18 cellular contexts compared by ENCODE assay signal in the genomic region with DNA sequence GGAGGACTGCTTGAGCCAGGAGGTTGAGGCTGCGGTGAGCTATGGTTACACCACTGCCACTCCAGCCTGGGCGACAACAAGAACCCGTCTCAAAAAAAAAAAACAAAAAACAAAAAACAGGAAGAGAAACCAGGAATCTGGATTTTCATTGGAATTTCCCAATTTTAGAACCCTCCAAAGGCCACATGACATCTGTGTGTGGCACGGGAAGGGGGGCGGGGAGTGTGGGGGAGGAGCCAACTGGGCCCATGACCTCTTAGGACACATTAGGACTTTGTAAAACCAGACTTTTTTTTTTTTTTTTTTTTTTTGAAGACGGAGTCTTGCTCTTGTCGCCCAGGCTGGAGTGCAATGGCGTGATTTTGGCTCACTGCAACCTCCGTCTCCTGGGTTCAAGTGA. TPM values are rescaled to one million over a fixed set of nuclear protein-coding genes. Genes with fewer than 3 reads are reported as not detected.
A peak's percentile ranks its signal among the peaks of the same experiment; 100 is the strongest.
DNase-seq lines count a peak whose midpoint lies in the region; ATAC-seq and TF ChIP-seq lines count a peak whose summit lies in the region.
"Had no signal": no experiment of that assay in that cellular context is flagged by ENCODE, and none has a peak within 500 bp of the region (broad histone marks: within the 10 kb centered on the region; RNA-seq: fewer than 3 reads in every experiment).

No MANE protein-coding gene starts in this region.

- H3K4me1 ChIP-seq in right atrium auricular region (peaks cover 0 to 29% of the 10 kb centered on the region in 2 donors), RWPE2 (ENCODE audit: insufficient read depth, poor library complexity, severe bottlenecking) (peaks cover 19% of the 10 kb centered on the region), lung (ENCODE audit: control insufficient read depth in 2 of 2, insufficient read depth in 2 of 2, low read length in 2 of 2) (peaks cover 0 to 2% of the 10 kb centered on the region in 2 donors), aorta (ENCODE audit: control insufficient read depth in 1 of 2, insufficient read depth in 2 of 2, low read length in 2 of 2) (no peaks in the 10 kb centered on the region)
- H3K4me1 ChIP-seq: Peyer's patch had no signal

- WGBS in lung, 2 donors = 80 to 85% methylated on average over 9 of the region's 9 CpGs
- 88 to 89% methylated on average over 9 of the region's 9 CpGs for WGBS in aorta, 2 donors

- no peaks in the 10 kb centered on the region for H3K27me3 Mint-ChIP-seq in activated T-helper 17 cell treated with anti-CD3 and anti-CD28 coated beads, Interleukin-2, amount 50 U/mL, for 72 hours

- no peaks in the 10 kb centered on the region for H3K9me3 Mint-ChIP-seq in activated T-helper 17 cell treated with anti-CD3 and anti-CD28 coated beads, Interleukin-2, amount 50 U/mL, for 72 hours
- H3K9me3 Mint-ChIP-seq: GM23338 had no signal

- peaks cover 67% of the 10 kb centered on the region for H3K36me3 Mint-ChIP-seq in activated T-helper 17 cell treated with anti-CD3 and anti-CD28 coated beads, Interleukin-2, amount 50 U/mL, for 72 hours (ENCODE audit: low read depth)

- no peaks in the 10 kb centered on the region for H3K4me1 Mint-ChIP-seq in activated T-helper 17 cell treated with anti-CD3 and anti-CD28 coated beads, Interleukin-2, amount 50 U/mL, for 72 hours
- H3K4me1 Mint-ChIP-seq: GM23338 had no signal

- TF ChIP-seq CTCF in right atrium auricular region (IDR thresholded peaks at IDR 0.05) (no peak), RWPE2 (IDR thresholded peaks at IDR 0.05; ENCODE audit: poor library complexity, severe bottlenecking) (no peak), lung (IDR thresholded peaks at IDR 0.05; ENCODE audit: control extremely low read depth, extremely low read depth) (no peak)

- H3K9me3 ChIP-seq in right atrium auricular region (no peaks in the 10 kb centered on the region), RWPE2 (ENCODE audit: severe bottlenecking) (no peaks in the 10 kb centered on the region), lung (ENCODE audit: control insufficient read depth in 2 of 2, insufficient read depth in 1 of 2, low read length in 1 of 2) (no peaks in the 10 kb centered on the region), aorta (ENCODE audit: control insufficient read depth, low read length) (no peaks in the 10 kb centered on the region)
- H3K9me3 ChIP-seq: Peyer's patch had no signal

- intact Hi-C loops in Right ventricle myocardium inferior (cut with DNase I) (no loop called here), aorta (cut with DNase I) (no loop called here)

- H3K27ac ChIP-seq in right atrium auricular region = no peak overlapping the region
- H3K27ac ChIP-seq in RWPE2 (ENCODE audit: poor library complexity, severe bottlenecking) = peak overlapping the region; percentile 2
- H3K27ac ChIP-seq in lung (ENCODE audit: low read depth in 1 of 2, low read length in 1 of 2) = no peak overlapping the region
- H3K27ac ChIP-seq in aorta (ENCODE audit: low read depth in 1 of 2, low read length in 2 of 2) = no peak overlapping the region
- H3K27ac ChIP-seq: HL-60, Peyer's patch had no signal

- no peak for ATAC-seq in Right ventricle myocardium inferior
- ATAC-seq in RWPE2 (ENCODE audit: low read depth) = no peak
- peak; percentile 32 for ATAC-seq in lung (ENCODE audit: insufficient read depth, low FRiP score)
- ATAC-seq in aorta (ENCODE audit: low FRiP score) = no peak
- no peak for ATAC-seq in activated T-helper 17 cell treated with anti-CD3 and anti-CD28 coated beads, Interleukin-2, amount 50 U/mL, for 72 hours (replicated peaks)
- ATAC-seq: GM23338 had no signal

- H3K27me3 ChIP-seq in right atrium auricular region (no peaks in the 10 kb centered on the region), RWPE2 (ENCODE audit: insufficient read depth, poor library complexity, severe bottlenecking) (no peaks in the 10 kb centered on the region), lung (ENCODE audit: control insufficient read depth, insufficient read depth) (no peaks in the 10 kb centered on the region), aorta (ENCODE audit: control insufficient read depth in 1 of 2, insufficient read depth in 2 of 2, low read length in 1 of 2) (no peaks in the 10 kb centered on the region)
- H3K27me3 ChIP-seq: Peyer's patch had no signal

- no peak overlapping the region for H3K4me3 ChIP-seq in right atrium auricular region
- no peak overlapping the region for H3K4me3 ChIP-seq in RWPE2 (ENCODE audit: severe bottlenecking)
- H3K4me3 ChIP-seq in lung = no peak overlapping the region
- no peak overlapping the region for H3K4me3 ChIP-seq in aorta (ENCODE audit: low read length in 2 of 2)
- H3K4me3 ChIP-seq: GM23338, Peyer's patch had no signal

- no peak overlapping the region for H3K27ac Mint-ChIP-seq in activated T-helper 17 cell treated with anti-CD3 and anti-CD28 coated beads, Interleukin-2, amount 50 U/mL, for 72 hours
- H3K27ac Mint-ChIP-seq: GM23338 had no signal

- H3K36me3 ChIP-seq in right atrium auricular region (peaks cover 89% of the 10 kb centered on the region), RWPE2 (ENCODE audit: low read depth) (peaks cover 91% of the 10 kb centered on the region), lung (ENCODE audit: control insufficient read depth in 2 of 2, insufficient read depth in 2 of 2, low read length in 2 of 2) (peaks cover 40 to 82% of the 10 kb centered on the region in 2 donors), aorta (ENCODE audit: control insufficient read depth in 1 of 2, insufficient read depth in 2 of 2, low read length in 1 of 2) (peaks cover 3 to 12% of the 10 kb centered on the region in 2 donors)

- peak; percentile 67 for DNase-seq in right atrium auricular region (ENCODE audit: low spot score)
- DNase-seq in Right ventricle myocardium inferior (ENCODE audit: missing footprints) = no peak
- DNase-seq in RWPE2 (ENCODE audit: low spot score) = no peak
- no peak for DNase-seq in lung (ENCODE audit: low spot score)
- peak; percentile 75 to 81 for DNase-seq in aorta
- no peak for DNase-seq in NCI-H524 (lab: John Stamatoyannopoulos, UW)
- no peak for DNase-seq in SIG-M5 (lab: John Stamatoyannopoulos, UW)
- DNase-seq: C1 segment of cervical spinal cord, DMS 273 treated with DMSO at 0.1 percent for 48 hours, GF-D8, NCI-H1436 treated with DMSO at 0.1 percent for 48 hours, NCI-H2081, NCI-H2227 treated with DMSO at 0.1 percent for 48 hours, NCI-H524 treated with DMSO at 0.1 percent for 48 hours had no signal

- H3K4me3 Mint-ChIP-seq in activated T-helper 17 cell treated with anti-CD3 and anti-CD28 coated beads, Interleukin-2, amount 50 U/mL, for 72 hours = no peak overlapping the region
- H3K4me3 Mint-ChIP-seq: GM23338 had no signal

RNA-seq across cellular contexts. Expression of gene MYDGF, which starts 21.2 kb away (rescaled TPM):
- total RNA-seq in right atrium auricular region (10 to 100 TPM; 26.3 to 36.6 TPM), Right ventricle myocardium inferior (29.8 TPM), lung (100 to 1,000 TPM in 1 of 2 donors, 10 to 100 TPM in 1; 70.4 to 157 TPM), aorta (10 to 100 TPM; 59.4 to 67.9 TPM)
- polyA plus RNA-seq in lung (100 to 1,000 TPM; 127 to 280 TPM), aorta (100 to 1,000 TPM in 1 of 2 donors, 10 to 100 TPM in 1; 69.9 to 117 TPM)
- 10 to 100 TPM; 47.8 to 79.0 TPM for total RNA-seq in activated T-helper 17 cell treated with anti-CD3 and anti-CD28 coated beads, Interleukin-2, amount 50 U/mL, for 72 hours

RNA-seq across cellular contexts. Expression of gene DPP9, which starts 32.3 kb away (rescaled TPM):
- total RNA-seq in right atrium auricular region (10 to 100 TPM; 36.2 to 50.4 TPM), Right ventricle myocardium inferior (52.7 TPM), lung (10 to 100 TPM; 33.2 to 95.5 TPM), aorta (10 to 100 TPM; 46.1 to 56.4 TPM)
- polyA plus RNA-seq in lung (10 to 100 TPM; 42.3 to 45.5 TPM), aorta (10 to 100 TPM; 16.4 to 33.8 TPM)
- total RNA-seq in activated T-helper 17 cell treated with anti-CD3 and anti-CD28 coated beads, Interleukin-2, amount 50 U/mL, for 72 hours = 10 to 100 TPM; 52.3 to 90.9 TPM

RNA-seq across cellular contexts. Expression of gene TNFAIP8L1, which starts 52.1 kb away (rescaled TPM):
- 1 to 10 TPM; 2.6 to 4.2 TPM for total RNA-seq in right atrium auricular region
- 4.4 TPM for total RNA-seq in Right ventricle myocardium inferior
- total RNA-seq in lung = 10 to 100 TPM; 18.5 to 22.0 TPM
- 10 to 100 TPM; 12.1 to 12.9 TPM for polyA plus RNA-seq in lung
- 10 to 100 TPM in 1 of 2 donors, 1 to 10 TPM in 1; 5.4 to 13.5 TPM for total RNA-seq in aorta
- polyA plus RNA-seq in aorta = 1 to 10 TPM; 1.6 to 3.9 TPM
- 10 to 100 TPM; 18.0 to 23.6 TPM for total RNA-seq in activated T-helper 17 cell treated with anti-CD3 and anti-CD28 coated beads, Interleukin-2, amount 50 U/mL, for 72 hours

Comparison
In these comparisons a context has a peak if more than half of its experiments do, and no peak if none do; other contexts are left out.
1. DNase-seq: peak in right atrium auricular region (single experiment) and aorta (2 of 2); none in Right ventricle myocardium inferior (single experiment), RWPE2 (single experiment), lung (single experiment), NCI-H524 (0 of 2) and SIG-M5 (single experiment).